11 cellular contexts compared by ENCODE assay signal in the genomic region with DNA sequence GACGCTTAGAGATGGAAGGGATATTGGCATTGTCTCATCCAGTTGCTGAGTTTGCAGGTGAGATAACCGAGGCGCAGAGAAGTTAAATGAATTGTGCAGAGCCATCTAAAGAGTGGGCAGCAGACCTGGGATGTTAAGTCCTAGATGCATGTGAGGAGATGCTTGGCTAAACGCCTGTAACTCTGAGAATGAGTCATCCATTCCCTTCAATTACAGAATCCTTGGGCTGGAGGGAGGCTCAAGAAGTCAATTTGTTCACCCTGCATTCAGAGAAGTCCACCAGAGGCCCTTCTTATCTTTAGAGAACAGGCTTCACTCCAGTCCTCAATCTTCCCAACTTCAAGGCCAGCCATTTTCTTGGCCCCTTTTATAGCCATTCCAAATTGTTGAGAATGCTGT. TPM values are rescaled to one million over a fixed set of nuclear protein-coding genes. Genes with fewer than 3 reads are reported as not detected.
DNase-seq lines count a peak whose midpoint lies in the region; ATAC-seq, FAIRE-seq and TF ChIP-seq lines count a peak whose summit lies in the region.
"Had no signal": no experiment of that assay in that cellular context is flagged by ENCODE, and none has a peak within 500 bp of the region (broad histone marks: within the 10 kb centered on the region; RNA-seq: fewer than 3 reads in every experiment).

No MANE protein-coding gene starts in this region.

- H3K4me2 ChIP-seq in astrocyte (ENCODE audit: low read length): peak overlapping the region; percentile 93

- no peak overlapping the region for H2AFZ ChIP-seq in astrocyte (ENCODE audit: low read depth, low read length)

- H3K79me2 ChIP-seq in astrocyte (ENCODE audit: insufficient read depth, low read length): peaks cover 55% of the 10 kb centered on the region

- H3K36me3 ChIP-seq in heart right ventricle (no peaks in the 10 kb centered on the region), astrocyte (ENCODE audit: insufficient read depth, low read length) (no peaks in the 10 kb centered on the region), vagina (no peaks in the 10 kb centered on the region)

- H3K4me1 Mint-ChIP-seq in astrocyte (ENCODE audit: low read depth, unreplicated experiment): peaks cover 20% of the 10 kb centered on the region
- H3K4me1 Mint-ChIP-seq in immature natural killer cell: peaks cover 19 to 26% of the 10 kb centered on the region in 2 donors

- DNase-seq in heart right ventricle (no peak), Right ventricle myocardium inferior (ENCODE audit: missing footprints) (no peak), astrocyte (ENCODE audit: low read depth) (peak; percentile 87), immature natural killer cell (no peak), vagina (ENCODE audit: extremely low spot score in 2 of 2) (peak in 1 of 2 donors; percentile 67), COR-L47 (lab: John Stamatoyannopoulos, UW) (no peak)
- no peak for DNase-seq in activated CD4-positive, CD25-positive, alpha-beta regulatory T cell (lab: John Stamatoyannopoulos, UW)
- DNase-seq: DND-41, H7, NCI-H187 had no signal

- no peak for TF ChIP-seq POLR2A in vagina (IDR thresholded peaks at IDR 0.05)

- H3K9me3 ChIP-seq in heart right ventricle (no peaks in the 10 kb centered on the region), astrocyte (ENCODE audit: insufficient read depth, low read depth, low read length) (no peaks in the 10 kb centered on the region), vagina (no peaks in the 10 kb centered on the region)

- H3K27ac Mint-ChIP-seq in astrocyte (ENCODE audit: unreplicated experiment): no peak overlapping the region
- peak overlapping the region in 4 of 6 donors; percentile 15 to 73 (median 50) for H3K27ac Mint-ChIP-seq in immature natural killer cell

- intact Hi-C loops in heart right ventricle (cut with DNase I) (loop anchor here in 3 of 10 donors (5.0 to 10.0 kb wide), 3 partner anchors 37 to 1091 kb away; partner anchors contain the start of gene YPEL5 (in 1 of the 3)), Right ventricle myocardium inferior (cut with DNase I) (loop anchor here (5.0 to 10.0 kb wide), 2 partner anchors 42 to 521 kb away; no protein-coding TSS in a partner anchor), vagina (cut with DNase I) (no loop called here)

- H3K4me3 Mint-ChIP-seq in astrocyte (ENCODE audit: unreplicated experiment): peak overlapping the region; percentile 85
- peak overlapping the region; percentile 74 to 81 (median 79) for H3K4me3 Mint-ChIP-seq in immature natural killer cell

- peaks cover 16 to 83% (median 62%) of the 10 kb centered on the region in 9 donors for H3K4me1 ChIP-seq in heart right ventricle
- peaks cover 22% of the 10 kb centered on the region for H3K4me1 ChIP-seq in astrocyte (ENCODE audit: insufficient read depth, low read length)
- H3K4me1 ChIP-seq in vagina: peaks cover 46% of the 10 kb centered on the region

- TF ChIP-seq CTCF in heart right ventricle (IDR thresholded peaks at IDR 0.05) (no peak), astrocyte (IDR thresholded peaks at IDR 0.05; ENCODE audit: insufficient read depth, low read depth, low read length) (no peak), vagina (IDR thresholded peaks at IDR 0.05) (no peak)

- H3K36me3 Mint-ChIP-seq in astrocyte (ENCODE audit: low read depth, unreplicated experiment) (no peaks in the 10 kb centered on the region), immature natural killer cell (peaks cover 0 to 3% (median 0%) of the 10 kb centered on the region in 3 donors)

- H3K27me3 Mint-ChIP-seq in astrocyte (ENCODE audit: low read depth, unreplicated experiment) (peaks cover 3% of the 10 kb centered on the region), immature natural killer cell (ENCODE audit: low read depth in 3 of 3) (peaks cover 0 to 4% (median 2%) of the 10 kb centered on the region in 3 donors)

- H3K27ac ChIP-seq in heart right ventricle (peak overlapping the region in 9 of 10 donors; percentile 34 to 96 (median 75)), astrocyte (ENCODE audit: low read depth, low read length) (no peak overlapping the region), vagina (peak overlapping the region; percentile 64)

- H4K20me1 ChIP-seq in astrocyte (ENCODE audit: insufficient read depth, low read length): peaks cover 49% of the 10 kb centered on the region

- peak; percentile 23 for FAIRE-seq in astrocyte (lab: Jason Lieb, UNC)

- no peak for ATAC-seq in heart right ventricle
- no peak for ATAC-seq in Right ventricle myocardium inferior
- no peak for ATAC-seq in HG02884 (IDR thresholded peaks at IDR 0.05; ENCODE audit: unreplicated experiment)

- H3K4me3 ChIP-seq in heart right ventricle: peak overlapping the region in 5 of 10 donors; percentile 71 to 91 (median 72)
- H3K4me3 ChIP-seq in astrocyte (ENCODE audit: insufficient read depth, low read depth, low read length): peak overlapping the region; percentile 80
- H3K4me3 ChIP-seq in vagina: no peak overlapping the region

- 51 to 60% methylated on average over 4 of the region's 4 CpGs for WGBS in heart right ventricle, 2 donors

- no peaks in the 10 kb centered on the region for H3K27me3 ChIP-seq in heart right ventricle
- H3K27me3 ChIP-seq in astrocyte (ENCODE audit: insufficient read depth, low read length): peaks cover 2% of the 10 kb centered on the region
- H3K27me3 ChIP-seq in vagina: no peaks in the 10 kb centered on the region

- H3K9me3 Mint-ChIP-seq in astrocyte (ENCODE audit: unreplicated experiment) (no peaks in the 10 kb centered on the region), immature natural killer cell (no peaks in the 10 kb centered on the region)

- H3K9ac ChIP-seq in astrocyte (ENCODE audit: low read length): peak overlapping the region; percentile 8

RNA-seq across cellular contexts. Expression of gene EHD3, which starts 1.6 kb away (rescaled TPM):
- total RNA-seq in heart right ventricle (10 to 100 TPM; 12.5 to 40.9 (median 26.5) TPM), Right ventricle myocardium inferior (27.9 TPM), astrocyte (20.9 and 25.0 TPM in 2 replicates), vagina (10.3 TPM)
- polyA plus RNA-seq in heart right ventricle (1 to 10 TPM; 5.3 to 7.9 TPM), immature natural killer cell (1 to 10 TPM; 3.6 to 4.9 (median 3.7) TPM)

RNA-seq across cellular contexts. Expression of gene CAPN14, which starts 18.2 kb away (rescaled TPM):
- under 1 TPM in 9 of 10 donors, not detected in 1; 0.08 to 0.46 (median 0.25) TPM for total RNA-seq in heart right ventricle
- polyA plus RNA-seq in heart right ventricle: under 1 TPM; 0.09 to 0.37 TPM
- 0.35 TPM for total RNA-seq in Right ventricle myocardium inferior
- 0.12 and 0.14 TPM in 2 replicates for total RNA-seq in astrocyte
- polyA plus RNA-seq in immature natural killer cell: not detected
- total RNA-seq in vagina: 4.7 TPM
